ENCODE assay signal across 10 cellular contexts in genomic region chr12:39372929-39373328, GRCh38.
DNase-seq lines count a peak whose midpoint lies in the region; ATAC-seq, FAIRE-seq and TF ChIP-seq lines count a peak whose summit lies in the region.
"Had no signal": no experiment of that assay in that cellular context is flagged by ENCODE, and none has a peak within 500 bp of the region (broad histone marks: within the 10 kb centered on the region; RNA-seq: fewer than 3 reads in every experiment).

No MANE protein-coding gene starts in this region.

- peaks cover 9% of the 10 kb centered on the region for H3K4me1 ChIP-seq in OCI-LY1 (ENCODE audit: insufficient read depth, low read length, severe bottlenecking)
- no peaks in the 10 kb centered on the region for H3K4me1 ChIP-seq in small intestine (ENCODE audit: control insufficient read depth in 2 of 2, insufficient read depth in 1 of 2, low read depth in 1 of 2, low read length in 1 of 2)
- H3K4me1 ChIP-seq in left ventricle myocardium inferior: peaks cover 12% of the 10 kb centered on the region
- H3K4me1 ChIP-seq: BLaER1 treated with 17β-estradiol and CSF1 and Interleukin-3, amounts not matched to agents 10 nM and 100 nM; SJCRH30 had no signal

- H3K27ac ChIP-seq in OCI-LY1 (ENCODE audit: low read depth, low read length, poor library complexity, severe bottlenecking): peak overlapping the region; percentile 7
- no peak overlapping the region for H3K27ac ChIP-seq in small intestine (ENCODE audit: low read depth in 1 of 2, low read length in 1 of 2)
- H3K27ac ChIP-seq in coronary artery: no peak overlapping the region
- H3K27ac ChIP-seq in left ventricle myocardium inferior (replicated peaks): no peak overlapping the region
- H3K27ac ChIP-seq: BLaER1 treated with 17β-estradiol and CSF1 and Interleukin-3, amounts not matched to agents 10 nM and 100 nM; SJCRH30 had no signal

- H3K9ac ChIP-seq in OCI-LY1 (ENCODE audit: low read length): no peak overlapping the region
- H3K9ac ChIP-seq: BLaER1 treated with 17β-estradiol and CSF1 and Interleukin-3, amounts not matched to agents 10 nM and 100 nM had no signal

- no peaks in the 10 kb centered on the region for H3K79me2 ChIP-seq in OCI-LY1 (ENCODE audit: insufficient read depth, low read length)

- no peak for FAIRE-seq in small intestine (lab: Jason Lieb, UNC)

- H3K27me3 ChIP-seq in OCI-LY1 (ENCODE audit: insufficient read depth, low read length): no peaks in the 10 kb centered on the region
- H3K27me3 ChIP-seq in small intestine (ENCODE audit: control insufficient read depth in 2 of 2, insufficient read depth in 2 of 2, low read length in 2 of 2): no peaks in the 10 kb centered on the region
- no peaks in the 10 kb centered on the region for H3K27me3 ChIP-seq in left ventricle myocardium inferior (ENCODE audit: low read depth)
- H3K27me3 ChIP-seq: BLaER1 treated with 17β-estradiol and CSF1 and Interleukin-3, amounts not matched to agents 10 nM and 100 nM; SJCRH30 had no signal

- no peak overlapping the region for H2AFZ ChIP-seq in OCI-LY1 (ENCODE audit: low read length)

- H3K36me3 Mint-ChIP-seq in activated T-cell treated with anti-CD3 and anti-CD28 coated beads, Interleukin-2, amount 50 U/mL, for 72 hours (ENCODE audit: insufficient read depth in 2 of 2): peaks cover 0 to 2% of the 10 kb centered on the region in 2 donors

- no peaks in the 10 kb centered on the region for H3F3A ChIP-seq in OCI-LY1 (ENCODE audit: insufficient read depth, low read length)

- H3K4me2 ChIP-seq in OCI-LY1 (ENCODE audit: low read length): no peak overlapping the region
- H3K4me2 ChIP-seq: BLaER1 treated with 17β-estradiol and CSF1 and Interleukin-3, amounts not matched to agents 10 nM and 100 nM had no signal

- H3K4me3 Mint-ChIP-seq in activated T-cell treated with anti-CD3 and anti-CD28 coated beads, Interleukin-2, amount 50 U/mL, for 72 hours: peak overlapping the region; percentile 20 to 47

- no peaks in the 10 kb centered on the region for H3K9me2 ChIP-seq in OCI-LY1 (ENCODE audit: low read depth, low read length)

- H3K4me3 ChIP-seq in OCI-LY1 (ENCODE audit: low read depth, low read length, poor library complexity, severe bottlenecking): no peak overlapping the region
- H3K4me3 ChIP-seq in small intestine (ENCODE audit: low read depth in 1 of 2, low read length in 2 of 2): no peak overlapping the region
- no peak overlapping the region for H3K4me3 ChIP-seq in coronary artery
- H3K4me3 ChIP-seq in left ventricle myocardium inferior: no peak overlapping the region
- H3K4me3 ChIP-seq: BLaER1 treated with 17β-estradiol and CSF1 and Interleukin-3, amounts not matched to agents 10 nM and 100 nM; SJCRH30 had no signal

- H3K27ac Mint-ChIP-seq in activated T-cell treated with anti-CD3 and anti-CD28 coated beads, Interleukin-2, amount 50 U/mL, for 72 hours: peak overlapping the region; percentile 33

- DNase-seq in activated T-cell treated with anti-CD3 and anti-CD28 coated beads, Interleukin-2, amount 50 U/mL, for 72 hours: peak; percentile 3 to 10
- DNase-seq in activated T-cell treated with anti-CD3 and anti-CD28 coated beads for 4 hours (no peak), small intestine (peak; percentile 26), coronary artery (ENCODE audit: low spot score) (no peak), left ventricle myocardium inferior (no peak), RKO (ENCODE audit: low spot score) (no peak)

- H4K20me1 ChIP-seq in OCI-LY1 (ENCODE audit: insufficient read depth, low read length): no peaks in the 10 kb centered on the region
- H4K20me1 ChIP-seq: BLaER1 treated with 17β-estradiol and CSF1 and Interleukin-3, amounts not matched to agents 10 nM and 100 nM had no signal

- WGBS in small intestine, 3 donors: 52 to 85% (median 62%) methylated on average over 2 of the region's 2 CpGs

- H3K27me3 Mint-ChIP-seq in activated T-cell treated with anti-CD3 and anti-CD28 coated beads, Interleukin-2, amount 50 U/mL, for 72 hours (ENCODE audit: low read depth): no peaks in the 10 kb centered on the region

- H3K4me1 Mint-ChIP-seq in activated T-cell treated with anti-CD3 and anti-CD28 coated beads, Interleukin-2, amount 50 U/mL, for 72 hours (ENCODE audit: low read depth): peaks cover 18% of the 10 kb centered on the region

- intact Hi-C loops in left ventricle myocardium inferior (cut with micrococcal nuclease): no loop called here

- H3K36me3 ChIP-seq in OCI-LY1 (ENCODE audit: insufficient read depth, low read length) (peaks cover 11% of the 10 kb centered on the region; the same call in 1 of the 2 replicates), small intestine (ENCODE audit: control insufficient read depth in 2 of 2, insufficient read depth in 2 of 2, low read length in 2 of 2) (no peaks in the 10 kb centered on the region), left ventricle myocardium inferior (peaks cover 9% of the 10 kb centered on the region)
- H3K36me3 ChIP-seq: BLaER1 treated with 17β-estradiol and CSF1 and Interleukin-3, amounts not matched to agents 10 nM and 100 nM; SJCRH30 had no signal

- peak; percentile 96 to 99 for ATAC-seq in activated T-cell treated with anti-CD3 and anti-CD28 coated beads, Interleukin-2, amount 50 U/mL, for 72 hours (replicated peaks in 1 of 2)
- ATAC-seq in HG02852 (IDR thresholded peaks at IDR 0.05; ENCODE audit: unreplicated experiment): peak; percentile 84

- H3K9me3 Mint-ChIP-seq in activated T-cell treated with anti-CD3 and anti-CD28 coated beads, Interleukin-2, amount 50 U/mL, for 72 hours: no peaks in the 10 kb centered on the region

- H3K9me3 ChIP-seq in OCI-LY1 (ENCODE audit: low read length) (no peaks in the 10 kb centered on the region), small intestine (ENCODE audit: control insufficient read depth, low read depth) (no peaks in the 10 kb centered on the region), left ventricle myocardium inferior (replicated peaks) (no peaks in the 10 kb centered on the region)
- H3K9me3 ChIP-seq: BLaER1 treated with 17β-estradiol and CSF1 and Interleukin-3, amounts not matched to agents 10 nM and 100 nM; SJCRH30 had no signal

- TF ChIP-seq CTCF in OCI-LY1 (IDR thresholded peaks at IDR 0.05; ENCODE audit: low read length) (no peak), coronary artery (IDR thresholded peaks at IDR 0.05) (no peak), left ventricle myocardium inferior (IDR thresholded peaks at IDR 0.05; ENCODE audit: borderline replicate concordance) (no peak)

Comparison
In these comparisons a context has a peak if more than half of its experiments do, and no peak if none do; other contexts are left out.
1. DNase-seq: peak in activated T-cell treated with anti-CD3 and anti-CD28 coated beads, Interleukin-2, amount 50 U/mL, for 72 hours (2 of 2) and small intestine (single experiment); none in activated T-cell treated with anti-CD3 and anti-CD28 coated beads for 4 hours (single experiment), coronary artery (single experiment), left ventricle myocardium inferior (single experiment) and RKO (single experiment).